Comparison of ENCODE assay signal across 19 cellular contexts in genomic region chr21:39362733-39363132, GRCh38. TPM values are rescaled to one million over a fixed set of nuclear protein-coding genes. Genes with fewer than 3 reads are reported as not detected.
DNase-seq lines count a peak whose midpoint lies in the region; ATAC-seq, FAIRE-seq and TF ChIP-seq lines count a peak whose summit lies in the region.
"Had no signal": no experiment of that assay in that cellular context is flagged by ENCODE, and none has a peak within 500 bp of the region (broad histone marks: within the 10 kb centered on the region; RNA-seq: fewer than 3 reads in every experiment).

No MANE protein-coding gene starts in this region.

- H3K23ac ChIP-seq in H1 (ENCODE audit: insufficient read length) = no peak overlapping the region

- H3K27ac Mint-ChIP-seq in GM23338 = no peak overlapping the region
- H3K27ac Mint-ChIP-seq: CD4-positive, alpha-beta T cell had no signal

- no peaks in the 10 kb centered on the region for H3K36me3 Mint-ChIP-seq in GM23338 (ENCODE audit: low read depth)
- H3K36me3 Mint-ChIP-seq: CD8-positive, alpha-beta memory T cell had no signal

- H3K79me2 ChIP-seq in GM23338 (replicated peaks; ENCODE audit: insufficient read depth) (no peaks in the 10 kb centered on the region), H1 (ENCODE audit: control insufficient read depth in 1 of 2, insufficient read depth in 2 of 2, low read length in 2 of 2) (no peaks in the 10 kb centered on the region)

- no peak overlapping the region for H2BK15ac ChIP-seq in H1 (ENCODE audit: low read length)

- H3K4me1 ChIP-seq in GM23338 (ENCODE audit: insufficient read depth) = no peaks in the 10 kb centered on the region
- no peaks in the 10 kb centered on the region for H3K4me1 ChIP-seq in H1 (replicated peaks in 1 of 4; ENCODE audit: control insufficient read depth in 3 of 4, insufficient read depth in 4 of 4, low read length in 3 of 4)
- peaks cover 39 to 43% of the 10 kb centered on the region in 2 experiments for H3K4me1 ChIP-seq in neutrophil (ENCODE audit: control insufficient read depth in 1 of 2, insufficient read depth in 1 of 2, low read depth in 1 of 2, low read length in 1 of 2)
- H3K4me1 ChIP-seq in esophagus squamous epithelium = no peaks in the 10 kb centered on the region

- no peak overlapping the region for H2BK120ac ChIP-seq in H1 (replicated peaks; ENCODE audit: low read depth, low read length)

- H3K9ac ChIP-seq in SK-N-MC (ENCODE audit: insufficient read length) (no peak overlapping the region), H1 (replicated peaks in 1 of 4; ENCODE audit: extremely low read depth in 1 of 4, low read depth in 3 of 4, low read length in 3 of 4) (no peak overlapping the region; a peak in 2 of 7 replicates)

- TF ChIP-seq RAD21 in H1 (IDR thresholded peaks at IDR 0.05 in 1 of 2, conservative IDR thresholded peaks at IDR 0.05 in 1 of 2; ENCODE audit: low read depth in 2 of 2, low read length in 2 of 2) = no peak

- no peak overlapping the region for H4K91ac ChIP-seq in H1 (replicated peaks; ENCODE audit: insufficient read length, low read length)

- no peak overlapping the region for H2BK20ac ChIP-seq in H1 (ENCODE audit: low read length)

- no peak overlapping the region for H4K5ac ChIP-seq in H1 (ENCODE audit: insufficient read length, low read depth, low read length)

- H3K4me3 ChIP-seq in GM23338 (no peak overlapping the region), SK-N-MC (no peak overlapping the region), H1 (ENCODE audit: extremely low read depth in 1 of 4, insufficient read depth in 2 of 4, low read depth in 3 of 4, low read length in 4 of 4) (no peak overlapping the region), neutrophil (ENCODE audit: low read depth in 1 of 2, low read length in 1 of 2) (peak overlapping the region in 1 of 2 experiments; percentile 2), esophagus squamous epithelium (no peak overlapping the region)

- H3K14ac ChIP-seq in H1 (ENCODE audit: insufficient read length) = no peak overlapping the region

- H3K36me3 ChIP-seq in GM23338 (ENCODE audit: insufficient read depth) (no peaks in the 10 kb centered on the region), SK-N-MC (ENCODE audit: insufficient read depth, low read length) (no peaks in the 10 kb centered on the region), H1 (ENCODE audit: control insufficient read depth in 2 of 4, insufficient read depth in 4 of 4, low read length in 3 of 4) (no peaks in the 10 kb centered on the region), neutrophil (no peaks in the 10 kb centered on the region), esophagus squamous epithelium (no peaks in the 10 kb centered on the region)

- H3K27me3 Mint-ChIP-seq in GM23338 (ENCODE audit: insufficient read depth, low read depth, poor library complexity) = peaks cover 2% of the 10 kb centered on the region

- H3K27ac ChIP-seq in GM23338 (ENCODE audit: low read depth) (0 out of 2 replicates have a peak overlapping the region, but pooled peaks have one; percentile 72), SK-N-MC (peak overlapping the region; percentile 98; the same call in 1 of the 2 replicates), H1 (ENCODE audit: low read depth, low read length) (no peak overlapping the region), neutrophil (peak overlapping the region; percentile 81), esophagus squamous epithelium (no peak overlapping the region)
- H3K27ac ChIP-seq: C4-2B had no signal

- H3K79me1 ChIP-seq in H1 (ENCODE audit: low read depth, low read length) = no peaks in the 10 kb centered on the region

- no peaks in the 10 kb centered on the region for H3K27me3 ChIP-seq in GM23338 (ENCODE audit: insufficient read depth)
- H3K27me3 ChIP-seq in H1 (replicated peaks in 1 of 4; ENCODE audit: control insufficient read depth in 3 of 4, extremely low read depth in 1 of 4, insufficient read depth in 3 of 4, low read length in 3 of 4) = no peaks in the 10 kb centered on the region
- H3K27me3 ChIP-seq in neutrophil = no peaks in the 10 kb centered on the region
- no peaks in the 10 kb centered on the region for H3K27me3 ChIP-seq in esophagus squamous epithelium

- no peaks in the 10 kb centered on the region; the same call in 1 of the 2 replicates for H3F3A ChIP-seq in GM23338 (replicated peaks; ENCODE audit: low read depth)

- no peak for DNase-seq in GM23338 (ENCODE audit: low spot score)
- DNase-seq in SK-N-MC (ENCODE audit: low read depth, low spot score) = no peak
- no peak for DNase-seq in H1 (ENCODE audit: low read depth in 1 of 2, low spot score in 2 of 2)
- no peak for DNase-seq in esophagus squamous epithelium (lab: John Stamatoyannopoulos, UW)
- no peak for DNase-seq in T-helper 1 cell
- no peak for DNase-seq in NCI-H146 (lab: John Stamatoyannopoulos, UW)
- DNase-seq in GM13976 (ENCODE audit: low spot score) = no peak
- DNase-seq: CD4-positive, alpha-beta T cell; CD8-positive, alpha-beta memory T cell; DMS153; DND-41; GOT3; H7; HCEC 1CT had no signal

- no peak overlapping the region for H3K4me3 Mint-ChIP-seq in GM23338
- H3K4me3 Mint-ChIP-seq: CD4-positive, alpha-beta T cell; CD8-positive, alpha-beta memory T cell had no signal

- no peak overlapping the region for H2BK12ac ChIP-seq in H1 (ENCODE audit: low read depth, low read length)

- TF ChIP-seq CTCF in GM23338 (conservative IDR thresholded peaks at IDR 0.05; ENCODE audit: low read depth in 2 of 2) (no peak), H1 (IDR thresholded peaks at IDR 0.05; ENCODE audit: control extremely low read depth in 1 of 3, insufficient read depth in 1 of 3, low read depth in 1 of 3, low read length in 3 of 3) (no peak), neutrophil (IDR thresholded peaks at IDR 0.05) (no peak), esophagus squamous epithelium (IDR thresholded peaks at IDR 0.05) (no peak), GM13976 (IDR thresholded peaks at IDR 0.05; ENCODE audit: borderline replicate concordance, control extremely low read depth, extremely low read depth, insufficient read depth, missing control alignments) (no peak)

- no peaks in the 10 kb centered on the region for H3K23me2 ChIP-seq in H1 (ENCODE audit: low read depth, low read length)

- H3K18ac ChIP-seq in H1 (ENCODE audit: extremely low read depth, low read length) = no peak overlapping the region

- H2BK5ac ChIP-seq in H1 (ENCODE audit: low read depth, low read length) = no peak overlapping the region

- H3K4me2 ChIP-seq in GM23338 = no peak overlapping the region
- H3K4me2 ChIP-seq in H1 (ENCODE audit: insufficient read depth in 1 of 2, low read depth in 2 of 2, low read length in 2 of 2) = no peak overlapping the region

- ATAC-seq in GM23338 = no peak

- no peaks in the 10 kb centered on the region for H3K9me3 Mint-ChIP-seq in GM23338
- H3K9me3 Mint-ChIP-seq: CD4-positive, alpha-beta T cell; CD8-positive, alpha-beta memory T cell had no signal

- POLR2A ChIA-PET in H1 (lab: Charles Lee; ENCODE audit: partially characterized antibody) = interaction anchor here (1.1 to 2.1 kb wide), 4 partner anchors 11 to 14 kb away, joined by 3 to 14 read pairs (median 6); partner anchors contain the start of gene HMGN1

- H3K9me3 ChIP-seq in SK-N-MC (ENCODE audit: low read depth, low read length) (no peaks in the 10 kb centered on the region), H1 (ENCODE audit: insufficient read depth in 2 of 2, low read depth in 1 of 2, low read length in 1 of 2) (no peaks in the 10 kb centered on the region), neutrophil (no peaks in the 10 kb centered on the region), esophagus squamous epithelium (no peaks in the 10 kb centered on the region)

- H2AFZ ChIP-seq in GM23338 (0 out of 2 replicates have a peak overlapping the region, but pooled peaks have one; percentile 56), H1 (ENCODE audit: low read length) (0 out of 2 replicates have a peak overlapping the region, but pooled peaks have one; percentile 34)

- no peak for FAIRE-seq in H1 (lab: Jason Lieb, UNC)
- FAIRE-seq: G401.6, GM12892, GM19239 had no signal

- H4K8ac ChIP-seq in H1 (ENCODE audit: extremely low read depth, insufficient read depth, low read length) = no peak overlapping the region

- no peak overlapping the region for H3K56ac ChIP-seq in H1 (replicated peaks; ENCODE audit: insufficient read length, low read depth, low read length)

- H3K4ac ChIP-seq in H1 (replicated peaks; ENCODE audit: insufficient read length, low read depth, low read length) = no peak overlapping the region

- CTCF ChIA-PET in H1 (lab: Charles Lee; ENCODE audit: partially characterized antibody) = interaction anchor here (0.7 to 3.2 kb wide), 5 partner anchors 11 to 237 kb away, joined by 3 to 12 read pairs (median 4); no protein-coding TSS in a partner anchor

- no peak overlapping the region for H2AK5ac ChIP-seq in H1 (ENCODE audit: low read depth, low read length)

- H3K9me2 ChIP-seq in GM23338 (ENCODE audit: insufficient read depth) = no peaks in the 10 kb centered on the region

- no peak for TF ChIP-seq EP300 in H1 (IDR thresholded peaks at IDR 0.05; ENCODE audit: borderline replicate concordance in 1 of 2, low read depth in 2 of 2, low read length in 2 of 2)

- no peaks in the 10 kb centered on the region; the same call in 2 of the 3 replicates for H3K4me1 Mint-ChIP-seq in GM23338
- H3K4me1 Mint-ChIP-seq: CD8-positive, alpha-beta memory T cell had no signal

- 90% methylated on average over 3 of the region's 3 CpGs; no CpG with 5 or more reads in 1 of the 2 experiments for WGBS in H1 (ENCODE audit: extremely low coverage in 1 of 2, insufficient coverage in 1 of 2, insufficient read length in 1 of 2, insufficient replicate concordance in 2 of 2, low coverage in 1 of 2, low lambda C conversion rate in 2 of 2, missing lambda C conversion rate in 1 of 2), 2 experiments
- 59 to 90% methylated on average over 3 of the region's 3 CpGs for WGBS in esophagus squamous epithelium, 2 donors

- in situ Hi-C loops in GM13976 (cut with MboI; ENCODE audit: low sequenced_read_pairs, unreplicated experiment) = no loop called here

- TF ChIP-seq POLR2A in H1 (IDR thresholded peaks at IDR 0.05; ENCODE audit: control extremely low read depth in 1 of 2, low read depth in 2 of 2, low read length in 2 of 2) (no peak), esophagus squamous epithelium (IDR thresholded peaks at IDR 0.05) (no peak)

- intact Hi-C loops in esophagus squamous epithelium (cut with DNase I) = no loop called here

- H4K20me1 ChIP-seq in GM23338 (replicated peaks; ENCODE audit: insufficient read depth) (no peaks in the 10 kb centered on the region), H1 (replicated peaks in 1 of 2; ENCODE audit: control insufficient read depth in 1 of 2, insufficient read depth in 2 of 2, low read length in 2 of 2) (no peaks in the 10 kb centered on the region)

RNA-seq across cellular contexts. Expression of gene HMGN1, which starts 13.8 kb away (rescaled TPM):
- 403 and 462 TPM in 2 replicates for total RNA-seq in GM23338 (2014; rRNA removed; shearing (Covaris generic))
- 800 and 889 TPM in 2 replicates for polyA plus RNA-seq in GM23338 (2016; fragmentation: Nextera tagmentation; extraction: Ambion mirVana)
- 505 and 530 TPM in 2 replicates for total RNA-seq in H1 (2021; fragmentation: NEBNext Ultra II Directional; extraction: Animal tissue kit (Norgen Biotek cat#: 25700))
- 146 and 279 TPM in 2 replicates for polyA plus RNA-seq in H1 (2011; rRNA removed)
- 336 TPM for polyA plus RNA-seq in H1 (2011; cell fraction: cytosol; rRNA removed)
- polyA plus RNA-seq in H1 (2011; cell fraction: nucleus; rRNA removed) = 72.7 TPM
- polyA plus RNA-seq in H1 (2012, experiment 1 of 2) = 291 to 554 TPM (median 407 TPM) in 4 replicates
- 88.6 TPM for polyA plus RNA-seq in H1 (2012, experiment 2 of 2)
- polyA plus RNA-seq in H1 (2013, experiment 1 of 2) = 433 TPM
- polyA plus RNA-seq in H1 (2013, experiment 2 of 2) = 457 TPM
- polyA minus RNA-seq in H1 (2011; rRNA and poly(A)+ RNA removed) = 41.6 and 46.0 TPM in 2 replicates
- 111 TPM for polyA minus RNA-seq in H1 (2011; cell fraction: cytosol; rRNA and poly(A)+ RNA removed)
- 83.1 TPM for polyA minus RNA-seq in H1 (2011; cell fraction: nucleus; rRNA and poly(A)+ RNA removed)
- 100 to 1,000 TPM; 114 to 193 (median 144) TPM for total RNA-seq in esophagus squamous epithelium

RNA-seq across cellular contexts. Expression of gene BRWD1, which starts 49.3 kb away (rescaled TPM):
- total RNA-seq in GM23338 (2014; rRNA removed; shearing (Covaris generic)) = 75.5 and 81.9 TPM in 2 replicates
- polyA plus RNA-seq in GM23338 (2016; fragmentation: Nextera tagmentation; extraction: Ambion mirVana) (26.4 and 35.2 TPM in 2 replicates), H1 (2011; rRNA removed) (7.0 and 9.3 TPM in 2 replicates)
- total RNA-seq in H1 (2021; fragmentation: NEBNext Ultra II Directional; extraction: Animal tissue kit (Norgen Biotek cat#: 25700)) = 45.2 and 47.3 TPM in 2 replicates
- polyA plus RNA-seq in H1 (2011; cell fraction: cytosol; rRNA removed) = 12.8 TPM
- polyA plus RNA-seq in H1 (2011; cell fraction: nucleus; rRNA removed) = 6.4 TPM
- polyA plus RNA-seq in H1 (2012, experiment 1 of 2) = 7.6 to 14.8 TPM (median 10.5 TPM) in 4 replicates
- polyA plus RNA-seq in H1 (2012, experiment 2 of 2) = 2.0 TPM
- 11.6 TPM for polyA plus RNA-seq in H1 (2013, experiment 1 of 2)
- 10.6 TPM for polyA plus RNA-seq in H1 (2013, experiment 2 of 2)
- polyA minus RNA-seq in H1 (2011; rRNA and poly(A)+ RNA removed) = 51.2 and 69.2 TPM in 2 replicates
- polyA minus RNA-seq in H1 (2011; cell fraction: cytosol; rRNA and poly(A)+ RNA removed) = 29.4 TPM
- polyA minus RNA-seq in H1 (2011; cell fraction: nucleus; rRNA and poly(A)+ RNA removed) = 132 TPM
- 10 to 100 TPM; 22.1 to 57.2 (median 26.0) TPM for total RNA-seq in esophagus squamous epithelium

Comparison
In these comparisons a context has a peak if more than half of its experiments do, and no peak if none do; other contexts are left out.
1. H3K27ac ChIP-seq: peak in GM23338 (single experiment), SK-N-MC (single experiment) and neutrophil (single experiment); none in H1 (single experiment) and esophagus squamous epithelium (0 of 4).